30 cellular contexts compared by ENCODE assay signal in genomic region chr22:38155703-38156102, GRCh38. TPM values are rescaled to one million over a fixed set of nuclear protein-coding genes. Genes with fewer than 3 reads are reported as not detected.
"Had no signal": no experiment of that assay in that cellular context is flagged by ENCODE, and none has a peak within 500 bp of the region (broad histone marks: within the 10 kb centered on the region; RNA-seq: fewer than 3 reads in every experiment).

No MANE protein-coding gene starts in this region.

- H3K4me1 ChIP-seq: testis, tibial artery, tibial nerve, upper lobe of left lung, upper lobe of right lung, uterus had no signal

- H3K9me3 Mint-ChIP-seq: stimulated activated effector memory CD8-positive, alpha-beta T cell treated with anti-CD3 and anti-CD28 coated beads, Interleukin-12 subunit alpha, Interleukin-12 subunit beta, amount 100 ng/mL, for 72 hours; stimulated activated naive B cell treated with anti-CD40 and anti-IgM and Interleukin-4, amounts not matched to agents 10 μg/mL and 1 μg/mL and 100 μg/mL, for 72 hours; stimulated activated naive CD8-positive, alpha-beta T cell treated with anti-CD3 and anti-CD28 coated beads, Interleukin-15, amount 100 ng/mL, for 72 hours; stimulated activated naive CD8-positive, alpha-beta T cell treated with anti-CD3 and anti-CD28 coated beads, Interleukin-15, Interleukin-2, amounts not matched to agents 100 ng/mL and 50 ng/mL, for 24 hours; type B pancreatic cell had no signal

- H3K36me3 ChIP-seq: stomach, suprapubic skin, thoracic aorta, thyroid gland, tibial artery, tibial nerve, transverse colon, upper lobe of left lung, upper lobe of right lung, uterus, vagina had no signal

- FAIRE-seq: urothelium cell line had no signal

- H3K4me3 ChIP-seq: stomach, suprapubic skin, testis, thoracic aorta, thyroid gland, tibial artery, tibial nerve, transverse colon, upper lobe of left lung, upper lobe of right lung, uterus, vagina had no signal

- H3K27me3 ChIP-seq: stomach, suprapubic skin, testis, thyroid gland, tibial artery, tibial nerve, transverse colon, upper lobe of left lung, upper lobe of right lung, uterus, vagina had no signal

- H3K4me3 Mint-ChIP-seq: stimulated activated effector memory CD8-positive, alpha-beta T cell treated with anti-CD3 and anti-CD28 coated beads, Interleukin-12 subunit alpha, Interleukin-12 subunit beta, amount 100 ng/mL, for 72 hours; stimulated activated memory B cell treated with anti-CD40 and anti-IgM and Interleukin-4, amounts not matched to agents 10 μg/mL and 1 μg/mL and 100 μg/mL, for 72 hours; stimulated activated naive B cell treated with anti-CD40 and anti-IgM and Interleukin-4, amounts not matched to agents 10 μg/mL and 1 μg/mL and 100 μg/mL, for 72 hours; stimulated activated naive CD8-positive, alpha-beta T cell treated with anti-CD3 and anti-CD28 coated beads, Interleukin-15, amount 100 ng/mL, for 72 hours; stimulated activated naive CD8-positive, alpha-beta T cell treated with anti-CD3 and anti-CD28 coated beads, Interleukin-15, Interleukin-2, amounts not matched to agents 100 ng/mL and 50 ng/mL, for 24 hours; type B pancreatic cell had no signal

- H3K27me3 Mint-ChIP-seq: stimulated activated memory B cell treated with anti-CD40 and anti-IgM and Interleukin-4, amounts not matched to agents 10 μg/mL and 1 μg/mL and 100 μg/mL, for 72 hours; stimulated activated naive B cell treated with anti-CD40 and anti-IgM and Interleukin-4, amounts not matched to agents 10 μg/mL and 1 μg/mL and 100 μg/mL, for 72 hours; stimulated activated naive CD8-positive, alpha-beta T cell treated with anti-CD3 and anti-CD28 coated beads, Interleukin-15, amount 100 ng/mL, for 72 hours; stimulated activated naive CD8-positive, alpha-beta T cell treated with anti-CD3 and anti-CD28 coated beads, Interleukin-15, Interleukin-2, amounts not matched to agents 100 ng/mL and 50 ng/mL, for 24 hours; type B pancreatic cell had no signal

- H3K4me1 Mint-ChIP-seq: stimulated activated naive CD8-positive, alpha-beta T cell treated with anti-CD3 and anti-CD28 coated beads, Interleukin-15, amount 100 ng/mL, for 72 hours had no signal

- H3K9me3 ChIP-seq: stomach, suprapubic skin, testis, thoracic aorta, thyroid gland, tibial artery, tibial nerve, transverse colon, upper lobe of left lung, upper lobe of right lung, uterus, vagina had no signal

- H3K27ac Mint-ChIP-seq: stimulated activated effector memory CD8-positive, alpha-beta T cell treated with anti-CD3 and anti-CD28 coated beads, Interleukin-12 subunit alpha, Interleukin-12 subunit beta, amount 100 ng/mL, for 72 hours; stimulated activated memory B cell treated with anti-CD40 and anti-IgM and Interleukin-4, amounts not matched to agents 10 μg/mL and 1 μg/mL and 100 μg/mL, for 72 hours; stimulated activated naive B cell treated with anti-CD40 and anti-IgM and Interleukin-4, amounts not matched to agents 10 μg/mL and 1 μg/mL and 100 μg/mL, for 72 hours; stimulated activated naive CD8-positive, alpha-beta T cell treated with anti-CD3 and anti-CD28 coated beads, Interleukin-15, Interleukin-2, amounts not matched to agents 100 ng/mL and 50 ng/mL, for 24 hours; type B pancreatic cell had no signal

- DNase-seq: stimulated activated CD4-positive, alpha-beta T cell treated with anti-CD3 and anti-CD28 coated beads, Interleukin-2, amount 100 ng/mL, for 48 hours; stimulated activated CD4-positive, alpha-beta T cell treated with anti-CD3 and anti-CD28 coated beads, Interleukin-4, amount 100 ng/mL, for 1 hour; stimulated activated CD4-positive, alpha-beta T cell treated with anti-CD3 and anti-CD28 coated beads, Interleukin-4, amount 100 ng/mL, for 24 hours; stimulated activated CD4-positive, alpha-beta T cell treated with anti-CD3 and anti-CD28 coated beads, Interleukin-4, amount 100 ng/mL, for 4 hours; stimulated activated CD8-positive, alpha-beta memory T cell treated with anti-CD3 and anti-CD28 coated beads, Interleukin-4, amount 100 ng/mL, for 48 hours; stimulated activated naive B cell treated with anti-CD40 and anti-IgM and Interleukin-4, amounts not matched to agents 10 μg/mL and 1 μg/mL and 100 μg/mL, for 72 hours; stimulated activated naive CD4-positive, alpha-beta T cell; stimulated activated naive CD4-positive, alpha-beta T cell treated with Interleukin-2 at 50 U/mL for 16 hours; stimulated activated naive CD8-positive, alpha-beta T cell treated with anti-CD3 and anti-CD28 coated beads, Interleukin-15, amount 100 ng/mL, for 72 hours; stimulated activated naive CD8-positive, alpha-beta T cell treated with anti-CD3 and anti-CD28 coated beads, Interleukin-15, Interleukin-2, amounts not matched to agents 100 U/mL and 50 U/mL, for 24 hours; stomach; substantia nigra; testis; thyroid gland; transverse colon; trophoblast cell; upper lobe of left lung; uterus had no signal

- ATAC-seq: stimulated activated effector memory CD8-positive, alpha-beta T cell treated with anti-CD3 and anti-CD28 coated beads, Interleukin-12 subunit alpha, Interleukin-12 subunit beta, amount 100 ng/mL, for 72 hours; stimulated activated memory B cell treated with anti-CD40 and anti-IgM and Interleukin-4, amounts not matched to agents 10 μg/mL and 1 μg/mL and 100 μg/mL, for 72 hours; stimulated activated naive CD8-positive, alpha-beta T cell treated with anti-CD3 and anti-CD28 coated beads, Interleukin-15, amount 100 ng/mL, for 72 hours; stimulated activated naive CD8-positive, alpha-beta T cell treated with anti-CD3 and anti-CD28 coated beads, Interleukin-15, Interleukin-2, amounts not matched to agents 100 U/mL and 50 U/mL, for 24 hours; upper lobe of right lung had no signal

- H3K27ac ChIP-seq: stomach, suprapubic skin, testis, thoracic aorta, thyroid gland, tibial artery, tibial nerve, transverse colon, upper lobe of left lung, upper lobe of right lung, uterus, vagina had no signal

RNA-seq across cellular contexts. Expression of gene BAIAP2L2, which starts 45.2 kb away (rescaled TPM):
- total RNA-seq: urinary bladder, vagina had no signal
